ENCODE assay signal across 12 cellular contexts in genomic region chr22:50300620-50301257, GRCh38. TPM values are rescaled to one million over a fixed set of nuclear protein-coding genes. Genes with fewer than 3 reads are reported as not detected.
DNase-seq lines count a peak whose midpoint lies in the region; ATAC-seq, FAIRE-seq and TF ChIP-seq lines count a peak whose summit lies in the region.
"Had no signal": no experiment of that assay in that cellular context is flagged by ENCODE, and none has a peak within 500 bp of the region (broad histone marks: within the 10 kb centered on the region; RNA-seq: fewer than 3 reads in every experiment).

No MANE protein-coding gene starts in this region.

- 82% methylated on average over 14 of the region's 14 CpGs for WGBS in mesenchymal stem cell

- no peaks in the 10 kb centered on the region for H3K9me3 Mint-ChIP-seq in T-helper 2 cell treated with Interferon-gamma antibody and Interleukin-4, amounts not matched to agents 5 μg/mL and 100 μg/mL, for 36 hours

- no peak overlapping the region for H3K4me3 Mint-ChIP-seq in T-helper 2 cell treated with Interferon-gamma antibody and Interleukin-4, amounts not matched to agents 5 μg/mL and 100 μg/mL, for 36 hours

- H3K36me3 ChIP-seq in HCT116 (ENCODE audit: control insufficient read depth in 1 of 2, insufficient read depth in 2 of 2, low read length in 2 of 2) (0 out of 4 replicates have a peak, but pooled peaks cover 0 to 2% of the 10 kb centered on the region in 2 experiments), breast epithelium (no peaks in the 10 kb centered on the region), mesenchymal stem cell (ENCODE audit: control insufficient read depth in 1 of 2, insufficient read depth in 2 of 2, low read depth in 1 of 2, low read length in 2 of 2) (peaks cover 8 to 69% of the 10 kb centered on the region in 2 experiments)

- H3K4me1 ChIP-seq in HCT116 (ENCODE audit: control insufficient read depth in 1 of 2, insufficient read depth in 2 of 2, low read length in 2 of 2) (peaks cover 73 to 99% of the 10 kb centered on the region in 2 experiments), breast epithelium (peaks cover 72 to 76% of the 10 kb centered on the region in 2 donors), mesenchymal stem cell (ENCODE audit: control insufficient read depth, insufficient read depth, low read depth, low read length) (peaks cover 95% of the 10 kb centered on the region)

- H3K4me1 Mint-ChIP-seq in T-helper 2 cell treated with Interferon-gamma antibody and Interleukin-4, amounts not matched to agents 5 μg/mL and 100 μg/mL, for 36 hours (ENCODE audit: low read depth): peaks cover 3% of the 10 kb centered on the region

- POLR2A ChIA-PET in HCT116 (lab: Charles Lee): no interaction called here

- no peak overlapping the region for H2BK15ac ChIP-seq in mesenchymal stem cell (ENCODE audit: low read depth, poor library complexity, severe bottlenecking)

- CTCF ChIA-PET in HCT116 (lab: Charles Lee): interaction anchor here (1.6 kb wide), 1 partner anchor 41 kb away, joined by 5 read pairs; no protein-coding TSS in a partner anchor

- H3K27me3 Mint-ChIP-seq in T-helper 2 cell treated with Interferon-gamma antibody and Interleukin-4, amounts not matched to agents 5 μg/mL and 100 μg/mL, for 36 hours (ENCODE audit: low read depth): peaks cover 17% of the 10 kb centered on the region

- ATAC-seq in HCT116: no peak
- ATAC-seq in HG03342 (IDR thresholded peaks at IDR 0.05; ENCODE audit: unreplicated experiment): no peak

- H3K9ac ChIP-seq in HCT116 (ENCODE audit: low read length) (peak overlapping the region; percentile 80), mesenchymal stem cell (ENCODE audit: low read length) (no peak overlapping the region)
- H3K9ac ChIP-seq: KMS-11 had no signal

- H2AK5ac ChIP-seq in mesenchymal stem cell (ENCODE audit: low read length, severe bottlenecking): peak overlapping the region; percentile 10

- peak overlapping the region in 1 of 2 experiments; percentile 34 for H3K23ac ChIP-seq in mesenchymal stem cell (ENCODE audit: low read length in 2 of 2)

- intact Hi-C loops in HCT116 (cut with micrococcal nuclease) (no loop called here), breast epithelium (cut with DNase I; ENCODE audit: low total_unique reads) (no loop called here)

- H3K79me2 ChIP-seq in HCT116 (ENCODE audit: insufficient read depth, low read length): peaks cover 99% of the 10 kb centered on the region

- no peak overlapping the region for H3K27ac Mint-ChIP-seq in T-helper 2 cell treated with Interferon-gamma antibody and Interleukin-4, amounts not matched to agents 5 μg/mL and 100 μg/mL, for 36 hours

- no peak overlapping the region for H2BK5ac ChIP-seq in mesenchymal stem cell (ENCODE audit: low read depth, low read length, poor library complexity, severe bottlenecking)

- RAD21 ChIA-PET in HCT116 (lab: Charles Lee; ENCODE audit: low non-redundant PET in 1 of 2, low total read pairs in 2 of 2, uncharacterized antibody in 2 of 2, unreplicated experiment in 2 of 2): interaction anchor here in 1 of 2 experiments (0.7 kb wide), 1 partner anchor 25 kb away, joined by 3 read pairs; no protein-coding TSS in a partner anchor

- peak overlapping the region; percentile 46 to 64 for H3K4me3 ChIP-seq in HCT116 (replicated peaks in 1 of 2; ENCODE audit: low read depth in 1 of 2, low read length in 2 of 2)
- peak overlapping the region in 2 of 3 donors; percentile 41 to 73 for H3K4me3 ChIP-seq in breast epithelium
- no peak overlapping the region for H3K4me3 ChIP-seq in mesenchymal stem cell (ENCODE audit: insufficient read depth in 1 of 2, low read depth in 1 of 2, low read length in 2 of 2)

- peak overlapping the region; percentile 56 for H4K8ac ChIP-seq in mesenchymal stem cell (ENCODE audit: low read length)

- no peaks in the 10 kb centered on the region for H3K36me3 Mint-ChIP-seq in T-helper 2 cell treated with Interferon-gamma antibody and Interleukin-4, amounts not matched to agents 5 μg/mL and 100 μg/mL, for 36 hours (ENCODE audit: low read depth)

- peak overlapping the region; percentile 28 to 38 for H3K18ac ChIP-seq in mesenchymal stem cell (ENCODE audit: low read depth in 1 of 2, low read length in 2 of 2)

- no peaks in the 10 kb centered on the region for H3K9me3 ChIP-seq in HCT116 (ENCODE audit: control insufficient read depth in 1 of 2, insufficient read depth in 1 of 2, low read depth in 1 of 2, low read length in 2 of 2)
- H3K9me3 ChIP-seq in breast epithelium: no peaks in the 10 kb centered on the region
- no peaks in the 10 kb centered on the region for H3K9me3 ChIP-seq in mesenchymal stem cell (ENCODE audit: control insufficient read depth, low read length)

- no peak overlapping the region for H3K14ac ChIP-seq in mesenchymal stem cell (ENCODE audit: low read length in 2 of 2)

- TF ChIP-seq POLR2A in HCT116 (IDR thresholded peaks at IDR 0.05; ENCODE audit: borderline replicate concordance, extremely low read depth, insufficient read depth, insufficient read length): no peak
- TF ChIP-seq POLR2A in breast epithelium (IDR thresholded peaks at IDR 0.05): no peak
- no peak for TF ChIP-seq POLR2A in GM12891 (IDR thresholded peaks at IDR 0.05; ENCODE audit: low read depth, low read length)

- peak overlapping the region; percentile 61 for H4K91ac ChIP-seq in mesenchymal stem cell (ENCODE audit: low read length)

- no peaks in the 10 kb centered on the region for H3K9me2 ChIP-seq in HCT116 (ENCODE audit: insufficient read depth)

- TF ChIP-seq CTCF in HCT116 (IDR thresholded peaks at IDR 0.05 in 2 of 3, conservative IDR thresholded peaks at IDR 0.05 in 1 of 3; ENCODE audit: borderline replicate concordance in 1 of 3, insufficient read depth in 1 of 3, low read depth in 2 of 3, low read length in 2 of 3) (no peak), breast epithelium (IDR thresholded peaks at IDR 0.05) (no peak)

- no TSS peak for BruUV-seq in HCT116 (replicated peaks; lab: Mats Ljungman, UMichigan)

- no peak for TF ChIP-seq RAD21 in HCT116 (IDR thresholded peaks at IDR 0.05; ENCODE audit: low read depth)

- no peaks in the 10 kb centered on the region for H4K20me1 ChIP-seq in HCT116 (ENCODE audit: insufficient read depth)

- FAIRE-seq in GM12891 (lab: Jason Lieb, UNC): no peak

- H3K27me3 ChIP-seq in HCT116 (ENCODE audit: insufficient read depth, low read length): no peaks in the 10 kb centered on the region
- no peaks in the 10 kb centered on the region for H3K27me3 ChIP-seq in breast epithelium
- H3K27me3 ChIP-seq in mesenchymal stem cell (ENCODE audit: control insufficient read depth in 1 of 2, insufficient read depth in 1 of 2, low read length in 2 of 2): no peaks in the 10 kb centered on the region

- DNase-seq in HCT116 (ENCODE audit: low read depth, low spot score) (no peak), breast epithelium (ENCODE audit: low spot score in 2 of 2) (no peak), mesenchymal stem cell (no peak), GM12891 (ENCODE audit: insufficient read length, low spot score) (no peak), hippocampal formation (lab: John Stamatoyannopoulos, UW) (no peak)
- no peak for DNase-seq in T-helper 2 cell treated with Interferon-gamma antibody and Interleukin-4, amounts not matched to agents 5 μg/mL and 100 μg/mL, for 36 hours (ENCODE audit: low spot score)
- DNase-seq: caudate nucleus, DMS53, SHP77 treated with DMSO at 0.1 percent for 48 hours had no signal

- H2AFZ ChIP-seq in HCT116 (ENCODE audit: low read depth, low read length, poor library complexity, severe bottlenecking) (no peak overlapping the region), mesenchymal stem cell (ENCODE audit: low read depth, low read length) (no peak overlapping the region)

- H2BK120ac ChIP-seq in mesenchymal stem cell (ENCODE audit: low read depth, low read length): peak overlapping the region; percentile 11

- H2BK12ac ChIP-seq in mesenchymal stem cell (ENCODE audit: low read length in 2 of 2): no peak overlapping the region

- H3K27ac ChIP-seq in HCT116 (ENCODE audit: low read depth, low read length) (peak overlapping the region; percentile 95), breast epithelium (peak overlapping the region; percentile 94 to 98), mesenchymal stem cell (ENCODE audit: low read length, poor library complexity, severe bottlenecking) (no peak overlapping the region), temporal lobe (ENCODE audit: low read depth, low read length) (peak overlapping the region; percentile 11)
- H3K27ac ChIP-seq: KMS-11 had no signal

- H3K4me2 ChIP-seq in HCT116 (ENCODE audit: low read length) (peak overlapping the region; percentile 98), mesenchymal stem cell (ENCODE audit: low read length, poor library complexity, severe bottlenecking) (no peak overlapping the region)
- H3K4me2 ChIP-seq: KMS-11 had no signal

- no peaks in the 10 kb centered on the region for H3K79me1 ChIP-seq in mesenchymal stem cell (replicated peaks; ENCODE audit: low read length, poor library complexity, severe bottlenecking)

- peak overlapping the region; percentile 30 to 65 for H3K4ac ChIP-seq in mesenchymal stem cell (ENCODE audit: low read depth in 1 of 2, low read length in 2 of 2)

RNA-seq across cellular contexts. Expression of gene PLXNB2, which starts 6.7 kb away (rescaled TPM):
- 236 TPM for total RNA-seq in HCT116 (2021; ENCODE audit: unreplicated experiment)
- 192 and 208 TPM in 2 replicates for polyA plus RNA-seq in HCT116 (2012)
- total RNA-seq in breast epithelium: 100 to 1,000 TPM in 2 of 3 donors, 10 to 100 TPM in 1; 79.0 to 137 (median 122) TPM
- polyA plus RNA-seq in mesenchymal stem cell (2013, experiment 1 of 2): 242 TPM
- 231 TPM for polyA plus RNA-seq in mesenchymal stem cell (2013, experiment 2 of 2)
- 52.4 TPM for total RNA-seq in temporal lobe
- polyA plus RNA-seq in GM12891 (2012; ENCODE audit: low read depth, missing spikeins): 57.5 TPM

RNA-seq across cellular contexts. Expression of gene DENND6B, which starts 26.1 kb away (rescaled TPM):
- total RNA-seq in HCT116 (2021; ENCODE audit: unreplicated experiment): 11.0 TPM
- 7.8 and 9.1 TPM in 2 replicates for polyA plus RNA-seq in HCT116 (2012)
- total RNA-seq in breast epithelium: 1 to 10 TPM; 1.8 to 6.9 (median 5.4) TPM
- polyA plus RNA-seq in mesenchymal stem cell (2013, experiment 1 of 2): 4.2 TPM
- 3.7 TPM for polyA plus RNA-seq in mesenchymal stem cell (2013, experiment 2 of 2)
- total RNA-seq in temporal lobe: 17.2 TPM
- polyA plus RNA-seq in GM12891 (2012; ENCODE audit: low read depth, missing spikeins): 12.4 TPM

RNA-seq across cellular contexts. Expression of gene MAPK11, which starts 30.6 kb away (rescaled TPM):
- 19.3 TPM for total RNA-seq in HCT116 (2021; ENCODE audit: unreplicated experiment)
- polyA plus RNA-seq in HCT116 (2012): 15.7 and 17.2 TPM in 2 replicates
- total RNA-seq in breast epithelium: 10 to 100 TPM in 2 of 3 donors, 1 to 10 TPM in 1; 5.7 to 16.5 (median 13.4) TPM
- 5.5 TPM for polyA plus RNA-seq in mesenchymal stem cell (2013, experiment 1 of 2)
- polyA plus RNA-seq in mesenchymal stem cell (2013, experiment 2 of 2): 5.0 TPM
- 16.0 TPM for total RNA-seq in temporal lobe
- 4.8 TPM for polyA plus RNA-seq in GM12891 (2012; ENCODE audit: low read depth, missing spikeins)

RNA-seq across cellular contexts. Expression of gene MAPK12, which starts 39.3 kb away (rescaled TPM):
- total RNA-seq in HCT116 (2021; ENCODE audit: unreplicated experiment): 86.7 TPM
- polyA plus RNA-seq in HCT116 (2012): 61.5 and 61.8 TPM in 2 replicates
- total RNA-seq in breast epithelium: 1 to 10 TPM; 3.8 to 9.8 (median 5.3) TPM
- 34.8 TPM for polyA plus RNA-seq in mesenchymal stem cell (2013, experiment 1 of 2)
- 35.2 TPM for polyA plus RNA-seq in mesenchymal stem cell (2013, experiment 2 of 2)
- total RNA-seq in temporal lobe: 11.6 TPM
- polyA plus RNA-seq in GM12891 (2012; ENCODE audit: low read depth, missing spikeins): 11.3 TPM

RNA-seq across cellular contexts. Expression of gene PPP6R2, which starts 42.4 kb away (rescaled TPM):
- total RNA-seq in HCT116 (2021; ENCODE audit: unreplicated experiment) (61.3 TPM), breast epithelium (10 to 100 TPM; 48.3 to 54.1 (median 49.5) TPM), temporal lobe (48.7 TPM)
- 52.7 and 53.5 TPM in 2 replicates for polyA plus RNA-seq in HCT116 (2012)
- 23.0 TPM for polyA plus RNA-seq in mesenchymal stem cell (2013, experiment 1 of 2)
- 22.9 TPM for polyA plus RNA-seq in mesenchymal stem cell (2013, experiment 2 of 2)
- 22.9 TPM for polyA plus RNA-seq in GM12891 (2012; ENCODE audit: low read depth, missing spikeins)

Comparison
In these comparisons a context has a peak if more than half of its experiments do, and no peak if none do; other contexts are left out.
1. H3K4me3 ChIP-seq: peak in HCT116 (2 of 2) and breast epithelium (2 of 3); none in mesenchymal stem cell (0 of 2).